Comparison of ENCODE assay signal across 33 cellular contexts in genomic region chr13:21101865-21102576, GRCh38.
"Had no signal": no experiment of that assay in that cellular context is flagged by ENCODE, and none has a peak within 500 bp of the region (broad histone marks: within the 10 kb centered on the region; RNA-seq: fewer than 3 reads in every experiment).

No MANE protein-coding gene starts in this region.

- ATAC-seq: activated CD4-positive, alpha-beta T cell treated with anti-CD3 and anti-CD28 coated beads for 36 hours; activated CD4-positive, CD25-positive, alpha-beta regulatory T cell treated with anti-CD3 and anti-CD28 coated beads, Interleukin-2, amount 50 U/mL, for 24 hours; activated naive CD8-positive, alpha-beta T cell treated with anti-CD3 and anti-CD28 coated beads, Interleukin-2, amount 50 U/mL, for 24 hours; activated T-cell treated with anti-CD3 and anti-CD28 coated beads, Interleukin-2, amount 50 U/mL, for 4 hours; PC-3; WTC11 had no signal

- H3K4me3 Mint-ChIP-seq: activated CD4-positive, alpha-beta memory T cell treated with anti-CD3 and anti-CD28 coated beads for 36 hours; activated CD4-positive, alpha-beta T cell treated with anti-CD3 and anti-CD28 coated beads for 36 hours; activated CD4-positive, alpha-beta T cell treated with anti-CD3 and anti-CD28 coated beads, Interleukin-2, amount 10 ng/mL, durations not matched to agents 7 days and 5 days; activated naive CD4-positive, alpha-beta T cell treated with anti-CD3 and anti-CD28 coated beads, Interleukin-2, amount 10 ng/mL, durations not matched to agents 7 days and 5 days; activated naive CD8-positive, alpha-beta T cell; activated naive CD8-positive, alpha-beta T cell treated with anti-CD3 and anti-CD28 coated beads, Interleukin-2, amount 50 U/mL, for 24 hours; activated T-cell treated with anti-CD3 and anti-CD28 coated beads, Interleukin-2, amount 50 U/mL, for 4 hours; activated T-helper 1 cell treated with anti-CD3 and anti-CD28 coated beads, Interleukin-12 subunit alpha, Interleukin-12 subunit beta, Interleukin-2, Interleukin-4 antibody, amounts not matched to agents 30 ng/mL and 10 ng/mL and 1 ng/mL, durations not matched to agents 14 hours and 24 hours and 36 hours; brain; IgD-negative memory B cell; WTC11 had no signal

- H3K4me3 ChIP-seq: MG63, Peyer's patch had no signal

- H3K27ac ChIP-seq: Peyer's patch had no signal

- H3K4me1 ChIP-seq: Peyer's patch had no signal

- H3K36me3 Mint-ChIP-seq: activated CD4-positive, alpha-beta memory T cell treated with anti-CD3 and anti-CD28 coated beads for 36 hours; activated naive CD4-positive, alpha-beta T cell treated with anti-CD3 and anti-CD28 coated beads, Interleukin-2, amount 10 ng/mL, durations not matched to agents 7 days and 5 days; activated naive CD8-positive, alpha-beta T cell; brain; IgD-negative memory B cell; WTC11 had no signal

- H3K27ac Mint-ChIP-seq: activated CD4-positive, alpha-beta memory T cell treated with anti-CD3 and anti-CD28 coated beads for 36 hours; activated CD4-positive, alpha-beta T cell treated with anti-CD3 and anti-CD28 coated beads for 36 hours; activated CD4-positive, alpha-beta T cell treated with anti-CD3 and anti-CD28 coated beads, Interleukin-2, amount 10 ng/mL, durations not matched to agents 7 days and 5 days; activated naive CD4-positive, alpha-beta T cell treated with anti-CD3 and anti-CD28 coated beads, Interleukin-2, amount 10 ng/mL, durations not matched to agents 7 days and 5 days; activated naive CD8-positive, alpha-beta T cell; activated naive CD8-positive, alpha-beta T cell treated with anti-CD3 and anti-CD28 coated beads, Interleukin-2, amount 50 U/mL, for 24 hours; activated T-helper 1 cell treated with anti-CD3 and anti-CD28 coated beads, Interleukin-12 subunit alpha, Interleukin-12 subunit beta, Interleukin-2, Interleukin-4 antibody, amounts not matched to agents 30 ng/mL and 10 ng/mL and 1 ng/mL, durations not matched to agents 14 hours and 24 hours and 36 hours; brain; WTC11 had no signal

- H3K27me3 Mint-ChIP-seq: activated CD4-positive, alpha-beta T cell treated with anti-CD3 and anti-CD28 coated beads for 36 hours; activated naive CD4-positive, alpha-beta T cell treated with anti-CD3 and anti-CD28 coated beads, Interleukin-2, amount 10 ng/mL, durations not matched to agents 7 days and 5 days; activated naive CD8-positive, alpha-beta T cell; activated naive CD8-positive, alpha-beta T cell treated with anti-CD3 and anti-CD28 coated beads, Interleukin-2, amount 50 U/mL, for 24 hours had no signal

- H3K4me1 Mint-ChIP-seq: activated CD4-positive, alpha-beta T cell treated with anti-CD3 and anti-CD28 coated beads for 36 hours; activated CD4-positive, alpha-beta T cell treated with anti-CD3 and anti-CD28 coated beads, Interleukin-2, amount 10 ng/mL, durations not matched to agents 7 days and 5 days; activated naive CD4-positive, alpha-beta T cell treated with anti-CD3 and anti-CD28 coated beads, Interleukin-2, amount 10 ng/mL, durations not matched to agents 7 days and 5 days; activated naive CD8-positive, alpha-beta T cell treated with anti-CD3 and anti-CD28 coated beads, Interleukin-2, amount 50 U/mL, for 24 hours; brain; IgD-negative memory B cell had no signal

- DNase-seq: activated CD4-positive, alpha-beta memory T cell treated with anti-CD3 and anti-CD28 coated beads for 36 hours; activated CD4-positive, alpha-beta T cell treated with anti-CD3 and anti-CD28 coated beads for 36 hours; activated CD4-positive, alpha-beta T cell treated with anti-CD3 and anti-CD28 coated beads, Interleukin-2, amount 10 ng/mL, durations not matched to agents 7 days and 5 days; activated CD8-positive, alpha-beta memory T cell treated with anti-CD3 and anti-CD28 coated beads, Interleukin-2, amount 50 U/mL, for 4 hours; activated naive CD4-positive, alpha-beta T cell treated with anti-CD3 and anti-CD28 coated beads, Interleukin-2, amount 10 ng/mL, durations not matched to agents 7 days and 5 days; activated naive CD8-positive, alpha-beta T cell treated with anti-CD3 and anti-CD28 coated beads, Interleukin-2, amount 50 U/mL, for 24 hours; activated T-cell treated with anti-CD3 and anti-CD28 coated beads for 4 hours; activated T-cell treated with anti-CD3 and anti-CD28 coated beads, Interleukin-2, amount 50 U/mL, for 4 hours; anterior cingulate cortex; central memory CD4-positive, alpha-beta T cell; Kasumi-1; KG1; MG63; NCI-H1105; NCI-H1417 treated with DMSO at 0.1 percent for 48 hours; NCI-H187 treated with DMSO at 0.1 percent for 48 hours; NCI-H2081; NCI-H2171 treated with DMSO at 0.1 percent for 48 hours; NCI-H226; NCI-H446 treated with DMSO at 0.1 percent for 48 hours; NCI-H524; NCI-H69; NCI-H82; PC-3; Peyer's patch; RPMI8226; SIG-M5 had no signal

- H3K9me3 Mint-ChIP-seq: activated CD4-positive, alpha-beta memory T cell treated with anti-CD3 and anti-CD28 coated beads for 36 hours; activated CD4-positive, alpha-beta T cell treated with anti-CD3 and anti-CD28 coated beads, Interleukin-2, amount 10 ng/mL, durations not matched to agents 7 days and 5 days; activated naive CD4-positive, alpha-beta T cell treated with anti-CD3 and anti-CD28 coated beads, Interleukin-2, amount 10 ng/mL, durations not matched to agents 7 days and 5 days; activated naive CD8-positive, alpha-beta T cell treated with anti-CD3 and anti-CD28 coated beads, Interleukin-2, amount 50 U/mL, for 24 hours; activated T-cell treated with anti-CD3 and anti-CD28 coated beads, Interleukin-2, amount 50 U/mL, for 4 hours; activated T-helper 1 cell treated with anti-CD3 and anti-CD28 coated beads, Interleukin-12 subunit alpha, Interleukin-12 subunit beta, Interleukin-2, Interleukin-4 antibody, amounts not matched to agents 30 ng/mL and 10 ng/mL and 1 ng/mL, durations not matched to agents 14 hours and 24 hours and 36 hours had no signal

- H3K27me3 ChIP-seq: MG63, Peyer's patch had no signal

- H3K36me3 ChIP-seq: MG63, Peyer's patch had no signal

- H3K9me3 ChIP-seq: MG63 had no signal
